ENCODE assay signal across 13 cellular contexts in the genomic region with DNA sequence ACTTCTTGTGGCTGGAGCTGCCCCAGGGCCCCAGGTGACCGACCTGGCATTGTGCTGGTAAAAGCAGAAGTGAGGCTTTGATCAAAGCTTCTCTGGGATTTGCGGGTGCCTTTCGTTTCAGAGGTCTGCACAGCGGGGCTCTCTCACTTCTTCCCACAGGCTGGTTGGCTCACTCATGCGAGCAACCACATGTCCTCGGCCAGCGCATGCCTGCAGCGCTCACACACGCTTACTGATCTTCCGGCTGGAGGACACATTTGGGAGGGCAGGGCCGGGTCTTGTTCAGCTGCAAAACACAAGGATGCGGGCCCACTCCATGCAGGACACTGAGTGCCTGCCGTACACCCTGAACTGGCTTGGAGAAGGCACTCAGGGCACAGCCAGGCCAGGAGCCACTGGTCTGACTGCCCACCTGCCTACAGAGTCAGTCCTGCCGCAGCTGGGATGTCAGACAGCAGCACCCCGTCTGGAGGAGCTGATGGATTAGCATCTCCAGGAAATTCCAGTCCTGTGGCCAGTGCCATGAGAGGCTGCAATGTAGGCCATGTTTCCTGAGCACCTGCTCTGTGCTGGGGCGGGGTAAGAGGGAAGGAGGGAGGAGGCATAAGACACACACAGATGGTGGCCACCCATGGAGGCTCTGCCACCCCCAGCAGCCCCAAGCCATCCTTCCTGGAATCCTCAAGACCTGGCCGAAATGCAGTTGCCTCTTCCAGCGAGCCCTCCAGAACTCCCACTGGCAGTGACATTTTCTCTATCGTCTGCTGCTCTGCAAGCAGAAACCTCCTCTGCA.
DNase-seq lines count a peak whose midpoint lies in the region; ATAC-seq and TF ChIP-seq lines count a peak whose summit lies in the region.
"Had no signal": no experiment of that assay in that cellular context is flagged by ENCODE, and none has a peak within 500 bp of the region (broad histone marks: within the 10 kb centered on the region; RNA-seq: fewer than 3 reads in every experiment).

No MANE protein-coding gene starts in this region.

- no peak overlapping the region for H2BK5ac ChIP-seq in mesendoderm (ENCODE audit: low read length)

- H3K79me1 ChIP-seq in mesendoderm (ENCODE audit: low read length): no peaks in the 10 kb centered on the region

- H3K18ac ChIP-seq in mesendoderm (ENCODE audit: low read length): no peak overlapping the region

- H4K8ac ChIP-seq in mesendoderm (ENCODE audit: low read depth, low read length): no peak overlapping the region

- H3K79me2 ChIP-seq in mesendoderm (ENCODE audit: control insufficient read depth, insufficient read depth, low read length): no peaks in the 10 kb centered on the region

- H3K4me2 ChIP-seq in mesendoderm (ENCODE audit: low read length): no peak overlapping the region

- H3K36me3 ChIP-seq in mesendoderm (ENCODE audit: control insufficient read depth, insufficient read depth, low read length) (no peaks in the 10 kb centered on the region), adrenal gland (replicated peaks in 1 of 2) (no peaks in the 10 kb centered on the region)

- no peak overlapping the region for H2BK120ac ChIP-seq in mesendoderm (ENCODE audit: low read depth, low read length)

- in situ Hi-C loops in KBM-7 (cut with MboI; ENCODE audit: low pct_unique_long_range_greater_than_20kb, low sequenced_read_pairs): no loop called here

- H2AK5ac ChIP-seq in mesendoderm (ENCODE audit: low read length): no peak overlapping the region

- H3K4me1 ChIP-seq in mesendoderm (ENCODE audit: control insufficient read depth, low read depth, low read length) (no peaks in the 10 kb centered on the region), adrenal gland (replicated peaks in 1 of 2) (no peaks in the 10 kb centered on the region)

- H2BK15ac ChIP-seq in mesendoderm (replicated peaks; ENCODE audit: low read depth): no peak overlapping the region

- no peak overlapping the region for H3K56ac ChIP-seq in mesendoderm (ENCODE audit: low read length)

- no peak overlapping the region for H3K23ac ChIP-seq in mesendoderm (ENCODE audit: low read length)

- no peak overlapping the region for H4K5ac ChIP-seq in mesendoderm (ENCODE audit: low read length)

- no CpG with 5 or more reads among the region's 19 CpGs for WGBS in mesendoderm (ENCODE audit: extremely low coverage, insufficient coverage, low lambda C conversion rate)
- WGBS in adrenal gland, 4 donors: 64 to 84% (median 75%) methylated on average over 14 to 19 of the region's 19 CpGs

- intact Hi-C loops in adrenal gland (cut with DNase I): no loop called here

- no peak for TF ChIP-seq POLR2A in adrenal gland (IDR thresholded peaks at IDR 0.05)

- DNase-seq in kidney tubule cell (ENCODE audit: low spot score) (peak; percentile 15), mesendoderm (no peak), adrenal gland (no peak), SK-N-DZ (ENCODE audit: low spot score) (no peak), KBM-7 (no peak)
- DNase-seq: activated T-cell treated with anti-CD3 and anti-CD28 coated beads, Interleukin-2, amount 50 U/mL, for 4 hours; DMS 273 treated with DMSO at 0.1 percent for 48 hours; NCI-H446; T-helper 2 cell had no signal

- H3K4ac ChIP-seq in mesendoderm (ENCODE audit: low read depth, low read length): no peak overlapping the region

- H3K4me3 ChIP-seq in mesendoderm (ENCODE audit: low read length) (no peak overlapping the region), adrenal gland (no peak overlapping the region)

- ATAC-seq in GM18502 (IDR thresholded peaks at IDR 0.05; ENCODE audit: poor library complexity, unreplicated experiment) (peak; percentile 79), GM21447 (IDR thresholded peaks at IDR 0.05; ENCODE audit: unreplicated experiment) (peak; percentile 80), HG03460 (IDR thresholded peaks at IDR 0.05; ENCODE audit: unreplicated experiment) (peak; percentile 75)
- ATAC-seq: activated T-cell treated with anti-CD3 and anti-CD28 coated beads, Interleukin-2, amount 50 U/mL, for 4 hours; left lobe of liver had no signal

- H3K9ac ChIP-seq in mesendoderm (ENCODE audit: low read length): no peak overlapping the region

- TF ChIP-seq CTCF in adrenal gland (IDR thresholded peaks at IDR 0.05): no peak

- H3K9me3 ChIP-seq in adrenal gland (replicated peaks in 1 of 3): no peaks in the 10 kb centered on the region

- H3K27ac ChIP-seq in mesendoderm (ENCODE audit: low read depth, low read length) (no peak overlapping the region), adrenal gland (no peak overlapping the region)

- no peaks in the 10 kb centered on the region for H3K27me3 ChIP-seq in mesendoderm (ENCODE audit: insufficient read depth, low read length, poor library complexity)
- H3K27me3 ChIP-seq in adrenal gland: no peaks in the 10 kb centered on the region
